1 cellular context compared by ENCODE assay signal in the genomic region with DNA sequence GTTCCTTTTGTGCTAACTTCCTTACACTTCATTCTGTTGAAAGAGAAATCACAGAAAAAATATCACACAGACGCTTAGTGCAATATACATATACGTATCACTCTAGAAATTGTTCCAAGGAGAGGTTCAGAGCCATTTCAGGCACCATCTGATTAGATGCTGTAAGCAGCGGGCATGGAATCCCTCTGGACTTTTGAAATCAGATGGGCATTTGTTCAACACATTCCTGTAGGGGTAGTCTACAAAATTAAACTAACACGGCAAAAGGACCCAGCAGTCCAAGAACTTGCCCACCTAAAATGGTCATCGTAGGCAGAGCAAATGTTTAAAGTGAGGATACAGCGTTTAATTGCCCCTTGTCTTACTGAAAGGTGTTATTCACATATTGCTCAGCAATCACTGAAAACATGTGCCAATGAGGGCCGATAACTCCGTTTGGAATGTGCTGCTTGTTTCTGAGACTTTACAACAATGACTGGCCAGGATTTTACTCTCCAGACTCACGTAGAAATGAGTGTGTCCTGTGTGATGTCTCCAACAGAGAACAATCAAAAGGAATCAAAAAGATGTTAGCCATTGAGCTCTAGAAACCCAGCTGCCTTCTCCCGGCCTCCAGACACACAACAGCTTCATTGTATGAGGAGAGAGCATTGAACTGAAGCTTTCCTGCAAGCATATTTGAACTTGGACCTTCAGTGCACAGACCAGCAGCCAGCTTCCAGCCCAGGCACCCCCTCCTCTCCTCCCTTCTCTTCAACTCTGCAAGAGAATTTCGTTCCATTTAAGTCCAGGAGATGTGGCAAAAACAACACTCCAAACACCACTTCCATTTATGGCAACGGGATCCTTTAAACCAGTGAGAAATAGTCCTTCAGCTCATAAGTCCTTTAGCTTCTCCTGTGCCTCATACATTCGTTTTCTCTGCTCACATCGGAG.
TF ChIP-seq lines count a peak whose summit lies in the region.

No MANE protein-coding gene starts in this region.

TF ChIP-seq in HepG2, 621 proteins besides CTCF, POLR2A, EP300 and RAD21 (continued from another document and continues in another):
- TF ChIP-seq BCLAF1 (IDR thresholded peaks at IDR 0.05) (no peak), POLR2AphosphoS5 (IDR thresholded peaks at IDR 0.05; ENCODE audit: low read depth, low read length) (0 out of 2 replicates have a peak, but pooled peaks have one; percentile 17), JUN (CRISPR knock-in tag; IDR thresholded peaks at IDR 0.05) (peak; percentile 17; the same call in 1 of the 2 replicates), KAT8 (CRISPR knock-in tag; IDR thresholded peaks at IDR 0.05) (peak; percentile 48; the same call in 1 of the 2 replicates), ZBTB46 (CRISPR knock-in tag; IDR thresholded peaks at IDR 0.05; ENCODE audit: borderline replicate concordance) (no peak), RARA (CRISPR knock-in tag; IDR thresholded peaks at IDR 0.05) (peak; percentile 82), SMAD9 (CRISPR knock-in tag; IDR thresholded peaks at IDR 0.05) (no peak), TOE1 (CRISPR knock-in tag; IDR thresholded peaks at IDR 0.05) (no peak), ZNF383 (CRISPR knock-in tag; IDR thresholded peaks at IDR 0.05; ENCODE audit: borderline replicate concordance) (no peak), SIN3B (IDR thresholded peaks at IDR 0.05; ENCODE audit: low read length) (no peak), CEBPB (IDR thresholded peaks at IDR 0.05; ENCODE audit: borderline replicate concordance, low read depth, low read length) (peak; percentile 14; the same call in 1 of the 2 replicates), JARID2 (CRISPR knock-in tag; IDR thresholded peaks at IDR 0.05; ENCODE audit: insufficient replicate concordance) (no peak), GATAD1 (CRISPR knock-in tag; IDR thresholded peaks at IDR 0.05) (no peak), ZSCAN9 (CRISPR knock-in tag; IDR thresholded peaks at IDR 0.05; ENCODE audit: borderline replicate concordance) (peak; percentile 18; the same call in 1 of the 2 replicates), TFAP4 (IDR thresholded peaks at IDR 0.05; ENCODE audit: borderline replicate concordance, low read depth) (peak; percentile 53; the same call in 1 of the 2 replicates), GATAD2A (CRISPR knock-in tag; IDR thresholded peaks at IDR 0.05) (peak; percentile 67), ZNF280B (CRISPR knock-in tag; IDR thresholded peaks at IDR 0.05; ENCODE audit: borderline replicate concordance) (no peak), SIX1 (CRISPR knock-in tag; IDR thresholded peaks at IDR 0.05; ENCODE audit: borderline replicate concordance) (0 out of 2 replicates have a peak, but pooled peaks have one; percentile 16), NR3C1 (CRISPR knock-in tag; IDR thresholded peaks at IDR 0.05) (no peak), EHMT2 (IDR thresholded peaks at IDR 0.05; ENCODE audit: borderline replicate concordance, low read depth, low read length) (no peak), ATF7-NPFF (CRISPR knock-in tag; IDR thresholded peaks at IDR 0.05; ENCODE audit: low read depth) (no peak), ZNF12 (CRISPR knock-in tag; IDR thresholded peaks at IDR 0.05) (0 out of 2 replicates have a peak, but pooled peaks have one; percentile 20), ZNF569 (CRISPR knock-in tag; IDR thresholded peaks at IDR 0.05; ENCODE audit: borderline replicate concordance) (no peak), ZNF710 (CRISPR knock-in tag; IDR thresholded peaks at IDR 0.05; ENCODE audit: borderline replicate concordance) (peak; percentile 79; the same call in 1 of the 2 replicates), NFIB (CRISPR knock-in tag; IDR thresholded peaks at IDR 0.05; ENCODE audit: borderline replicate concordance) (no peak), ZBTB25 (CRISPR knock-in tag; IDR thresholded peaks at IDR 0.05) (no peak), ZNF414 (CRISPR knock-in tag; IDR thresholded peaks at IDR 0.05) (no peak), THYN1 (CRISPR knock-in tag; IDR thresholded peaks at IDR 0.05; ENCODE audit: borderline replicate concordance, low read depth) (no peak), SOX13 (IDR thresholded peaks at IDR 0.05) (peak; percentile 51; the same call in 1 of the 2 replicates), SOX13 (CRISPR knock-in tag; conservative IDR thresholded peaks at IDR 0.05 in 1 of 2, IDR thresholded peaks at IDR 0.05 in 1 of 2) (peak in 1 of 2 experiments; percentile 82; a peak in 2 of 4 replicates), DRAP1 (CRISPR knock-in tag; IDR thresholded peaks at IDR 0.05) (peak; percentile 71), GFI1 (CRISPR knock-in tag; IDR thresholded peaks at IDR 0.05; ENCODE audit: borderline replicate concordance) (0 out of 2 replicates have a peak, but pooled peaks have one; percentile 60), ESRRA (CRISPR knock-in tag; IDR thresholded peaks at IDR 0.05; ENCODE audit: low read depth) (peak; percentile 63)
- TF ChIP-seq, protein P1, sequence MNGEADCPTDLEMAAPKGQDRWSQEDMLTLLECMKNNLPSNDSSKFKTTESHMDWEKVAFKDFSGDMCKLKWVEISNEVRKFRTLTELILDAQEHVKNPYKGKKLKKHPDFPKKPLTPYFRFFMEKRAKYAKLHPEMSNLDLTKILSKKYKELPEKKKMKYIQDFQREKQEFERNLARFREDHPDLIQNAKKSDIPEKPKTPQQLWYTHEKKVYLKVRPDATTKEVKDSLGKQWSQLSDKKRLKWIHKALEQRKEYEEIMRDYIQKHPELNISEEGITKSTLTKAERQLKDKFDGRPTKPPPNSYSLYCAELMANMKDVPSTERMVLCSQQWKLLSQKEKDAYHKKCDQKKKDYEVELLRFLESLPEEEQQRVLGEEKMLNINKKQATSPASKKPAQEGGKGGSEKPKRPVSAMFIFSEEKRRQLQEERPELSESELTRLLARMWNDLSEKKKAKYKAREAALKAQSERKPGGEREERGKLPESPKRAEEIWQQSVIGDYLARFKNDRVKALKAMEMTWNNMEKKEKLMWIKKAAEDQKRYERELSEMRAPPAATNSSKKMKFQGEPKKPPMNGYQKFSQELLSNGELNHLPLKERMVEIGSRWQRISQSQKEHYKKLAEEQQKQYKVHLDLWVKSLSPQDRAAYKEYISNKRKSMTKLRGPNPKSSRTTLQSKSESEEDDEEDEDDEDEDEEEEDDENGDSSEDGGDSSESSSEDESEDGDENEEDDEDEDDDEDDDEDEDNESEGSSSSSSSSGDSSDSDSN (CRISPR knock-in tag; IDR thresholded peaks at IDR 0.05), result no peak
- TF ChIP-seq, protein P2, sequence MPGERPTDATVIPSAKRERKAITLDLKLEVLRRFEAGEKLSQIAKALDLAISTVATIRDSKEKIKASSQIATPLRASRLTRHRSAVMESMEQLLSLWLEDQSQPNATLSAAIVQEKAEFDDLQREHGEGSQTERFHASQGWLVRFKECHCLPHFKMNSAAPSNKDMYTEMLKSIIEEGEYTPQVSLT (CRISPR knock-in tag; IDR thresholded peaks at IDR 0.05; ENCODE audit: borderline replicate concordance, low read depth), result no peak
- TF ChIP-seq, protein P3, sequence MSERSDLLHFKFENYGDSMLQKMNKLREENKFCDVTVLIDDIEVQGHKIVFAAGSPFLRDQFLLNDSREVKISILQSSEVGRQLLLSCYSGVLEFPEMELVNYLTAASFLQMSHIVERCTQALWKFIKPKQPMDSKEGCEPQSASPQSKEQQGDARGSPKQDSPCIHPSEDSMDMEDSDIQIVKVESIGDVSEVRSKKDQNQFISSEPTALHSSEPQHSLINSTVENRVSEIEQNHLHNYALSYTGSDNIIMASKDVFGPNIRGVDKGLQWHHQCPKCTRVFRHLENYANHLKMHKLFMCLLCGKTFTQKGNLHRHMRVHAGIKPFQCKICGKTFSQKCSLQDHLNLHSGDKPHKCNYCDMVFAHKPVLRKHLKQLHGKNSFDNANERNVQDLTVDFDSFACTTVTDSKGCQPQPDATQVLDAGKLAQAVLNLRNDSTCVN (CRISPR knock-in tag; IDR thresholded peaks at IDR 0.05; ENCODE audit: borderline replicate concordance), result peak; percentile 96
- TF ChIP-seq, protein P4, sequence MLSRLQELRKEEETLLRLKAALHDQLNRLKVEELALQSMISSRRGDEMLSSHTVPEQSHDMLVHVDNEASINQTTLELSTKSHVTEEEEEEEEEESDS (CRISPR knock-in tag; IDR thresholded peaks at IDR 0.05; ENCODE audit: borderline replicate concordance), result no peak
